1 cellular context compared by ENCODE assay signal in genomic region chr3:156290917-156291268, GRCh38.
TF ChIP-seq lines count a peak whose summit lies in the region.

No MANE protein-coding gene starts in this region.

TF ChIP-seq in HEK293, 187 proteins besides CTCF, POLR2A, EP300 and RAD21 (continued from another document):
- TF ChIP-seq, protein P1, sequence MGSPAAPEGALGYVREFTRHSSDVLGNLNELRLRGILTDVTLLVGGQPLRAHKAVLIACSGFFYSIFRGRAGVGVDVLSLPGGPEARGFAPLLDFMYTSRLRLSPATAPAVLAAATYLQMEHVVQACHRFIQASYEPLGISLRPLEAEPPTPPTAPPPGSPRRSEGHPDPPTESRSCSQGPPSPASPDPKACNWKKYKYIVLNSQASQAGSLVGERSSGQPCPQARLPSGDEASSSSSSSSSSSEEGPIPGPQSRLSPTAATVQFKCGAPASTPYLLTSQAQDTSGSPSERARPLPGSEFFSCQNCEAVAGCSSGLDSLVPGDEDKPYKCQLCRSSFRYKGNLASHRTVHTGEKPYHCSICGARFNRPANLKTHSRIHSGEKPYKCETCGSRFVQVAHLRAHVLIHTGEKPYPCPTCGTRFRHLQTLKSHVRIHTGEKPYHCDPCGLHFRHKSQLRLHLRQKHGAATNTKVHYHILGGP (tag by site-specific recombination; IDR thresholded peaks at IDR 0.05): no peak
- TF ChIP-seq SP7 (tag by site-specific recombination; IDR thresholded peaks at IDR 0.05) (no peak), ZBTB7A (tag by site-specific recombination; IDR thresholded peaks at IDR 0.05; ENCODE audit: low read depth) (no peak)
